Comparison of ENCODE assay signal across 20 cellular contexts in the genomic region with DNA sequence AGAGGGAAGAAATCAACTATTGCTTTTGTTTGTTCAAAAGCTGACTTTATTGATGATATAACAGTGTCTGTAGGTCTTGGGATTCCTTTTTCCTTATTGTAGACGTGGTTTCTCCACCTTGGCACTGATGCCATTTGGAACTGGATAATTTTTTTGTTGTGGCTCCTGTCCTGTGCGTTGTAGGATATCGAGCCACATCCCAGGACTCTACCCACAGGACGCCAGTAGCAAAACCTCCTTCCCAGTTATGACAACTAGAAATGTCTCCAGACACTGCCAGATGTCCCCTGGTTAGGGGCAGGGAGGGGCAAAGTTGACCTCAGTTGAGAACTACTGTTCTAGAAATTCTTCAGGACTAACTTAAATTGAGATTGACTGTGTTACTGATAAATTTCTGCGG.
"Had no signal": no experiment of that assay in that cellular context is flagged by ENCODE, and none has a peak within 500 bp of the region (broad histone marks: within the 10 kb centered on the region; RNA-seq: fewer than 3 reads in every experiment).

No MANE protein-coding gene starts in this region.

- H3K9me3 Mint-ChIP-seq: activated B cell treated with CpG ODN at 0.5 μM for 24 hours; activated CD4-positive, alpha-beta T cell treated with anti-CD3 and anti-CD28 coated beads, Interleukin-2, amount 10 ng/mL, durations not matched to agents 24 days and 14 days; activated naive CD4-positive, alpha-beta T cell treated with anti-CD3 and anti-CD28 coated beads, Interleukin-2, amount 50 U/mL, for 24 hours; activated T-cell treated with anti-CD3 and anti-CD28 coated beads, Interleukin-2, amount 50 U/mL, for 24 hours; activated T-helper 1 cell treated with anti-CD3 and anti-CD28 coated beads, Interleukin-12 subunit alpha, Interleukin-12 subunit beta, Interleukin-2, Interleukin-4 antibody, amounts not matched to agents 30 ng/mL and 10 ng/mL and 1 ng/mL, durations not matched to agents 14 hours and 24 hours and 36 hours had no signal

- H3K4me3 Mint-ChIP-seq: activated B cell treated with CpG ODN at 0.5 μM for 24 hours; activated CD4-positive, alpha-beta T cell treated with anti-CD3 and anti-CD28 coated beads, Interleukin-2, amount 10 ng/mL, durations not matched to agents 24 days and 14 days; activated CD8-positive, alpha-beta memory T cell treated with anti-CD3 and anti-CD28 coated beads, Interleukin-2, amount 10 ng/mL, durations not matched to agents 7 days and 5 days; activated naive CD4-positive, alpha-beta T cell treated with anti-CD3 and anti-CD28 coated beads, Interleukin-2, amount 50 U/mL, for 24 hours; activated T-cell treated with anti-CD3 and anti-CD28 coated beads, Interleukin-2, amount 50 U/mL, for 24 hours; activated T-helper 1 cell treated with anti-CD3 and anti-CD28 coated beads, Interleukin-12 subunit alpha, Interleukin-12 subunit beta, Interleukin-2, Interleukin-4 antibody, amounts not matched to agents 30 ng/mL and 10 ng/mL and 1 ng/mL, durations not matched to agents 14 hours and 24 hours and 36 hours; T-helper 17 cell had no signal

- H3K27ac Mint-ChIP-seq: activated B cell treated with CpG ODN at 0.5 μM for 24 hours; activated CD4-positive, alpha-beta T cell treated with anti-CD3 and anti-CD28 coated beads, Interleukin-2, amount 10 ng/mL, durations not matched to agents 24 days and 14 days; activated CD8-positive, alpha-beta memory T cell treated with anti-CD3 and anti-CD28 coated beads, Interleukin-2, amount 10 ng/mL, durations not matched to agents 7 days and 5 days; activated naive CD4-positive, alpha-beta T cell treated with anti-CD3 and anti-CD28 coated beads, Interleukin-2, amount 50 U/mL, for 24 hours; activated T-cell treated with anti-CD3 and anti-CD28 coated beads, Interleukin-2, amount 50 U/mL, for 24 hours; activated T-helper 1 cell treated with anti-CD3 and anti-CD28 coated beads, Interleukin-12 subunit alpha, Interleukin-12 subunit beta, Interleukin-2, Interleukin-4 antibody, amounts not matched to agents 30 ng/mL and 10 ng/mL and 1 ng/mL, durations not matched to agents 14 hours and 24 hours and 36 hours; T-helper 17 cell had no signal

- H3K27ac ChIP-seq: PC-9 had no signal

- H3K4me3 ChIP-seq: PC-9 had no signal

- H3K4me1 Mint-ChIP-seq: activated CD4-positive, alpha-beta T cell treated with anti-CD3 and anti-CD28 coated beads, Interleukin-2, amount 10 ng/mL, durations not matched to agents 24 days and 14 days; activated CD8-positive, alpha-beta memory T cell treated with anti-CD3 and anti-CD28 coated beads, Interleukin-2, amount 10 ng/mL, durations not matched to agents 7 days and 5 days; activated naive CD4-positive, alpha-beta T cell treated with anti-CD3 and anti-CD28 coated beads, Interleukin-2, amount 50 U/mL, for 24 hours had no signal

- H3K36me3 Mint-ChIP-seq: activated CD8-positive, alpha-beta memory T cell treated with anti-CD3 and anti-CD28 coated beads, Interleukin-2, amount 10 ng/mL, durations not matched to agents 7 days and 5 days had no signal

- ATAC-seq: activated CD8-positive, alpha-beta memory T cell treated with anti-CD3 and anti-CD28 coated beads, Interleukin-2, amount 10 ng/mL, durations not matched to agents 7 days and 5 days; T-helper 17 cell had no signal

- DNase-seq: activated B cell treated with CpG ODN at 0.5 μM for 24 hours; activated CD4-positive, alpha-beta T cell treated with anti-CD3 and anti-CD28 coated beads for 1 hour; activated CD4-positive, alpha-beta T cell treated with anti-CD3 and anti-CD28 coated beads, Interleukin-2, amount 10 ng/mL, durations not matched to agents 24 days and 14 days; activated CD4-positive, alpha-beta T cell treated with anti-CD3 and anti-CD28 coated beads, Interleukin-2, amount 50 U/mL, for 48 hours; activated CD8-positive, alpha-beta memory T cell treated with anti-CD3 and anti-CD28 coated beads, Interleukin-2, amount 10 ng/mL, durations not matched to agents 7 days and 5 days; activated effector memory CD4-positive, alpha-beta T cell treated with Interleukin-2 at 50 U/mL for 16 hours; activated naive CD4-positive, alpha-beta T cell; activated T-cell treated with anti-CD3 and anti-CD28 coated beads, Interleukin-2, amount 50 U/mL, for 24 hours; Kasumi-1; NCI-H1105 treated with DMSO at 0.1 percent for 48 hours; NCI-H1436 treated with DMSO at 0.1 percent for 48 hours; NCI-H187 treated with DMSO at 0.1 percent for 48 hours; NCI-H2081 treated with DMSO at 0.1 percent for 48 hours; NCI-H446; PC-9; SHP77 treated with DMSO at 0.1 percent for 48 hours; T-helper 17 cell; T-helper 9 cell had no signal
